7 cellular contexts compared by ENCODE assay signal in genomic region chr16:29804455-29805231, GRCh38. TPM values are rescaled to one million over a fixed set of nuclear protein-coding genes. Genes with fewer than 3 reads are reported as not detected.
DNase-seq lines count a peak whose midpoint lies in the region; ATAC-seq and TF ChIP-seq lines count a peak whose summit lies in the region.

No MANE protein-coding gene starts in this region.

- H3K27ac ChIP-seq in VCaP: peak overlapping the region; percentile 92
- peak overlapping the region; percentile 81 for H3K27ac ChIP-seq in foreskin keratinocyte

- TF ChIP-seq CTCF in LNCaP clone FGC (IDR thresholded peaks at IDR 0.05; ENCODE audit: control insufficient read depth, extremely low read depth, insufficient read depth) (no peak), VCaP (conservative IDR thresholded peaks at IDR 0.05) (no peak), foreskin keratinocyte (conservative IDR thresholded peaks at IDR 0.05) (no peak), progenitor cell of endocrine pancreas (IDR thresholded peaks at IDR 0.05; ENCODE audit: unreplicated experiment) (no peak)

- H3K27ac Mint-ChIP-seq in progenitor cell of endocrine pancreas: peak overlapping the region; percentile 99

- H3K4me1 ChIP-seq in foreskin keratinocyte: peaks cover 7% of the 10 kb centered on the region

- peak; percentile 46 for DNase-seq in EH (ENCODE audit: low read depth)
- DNase-seq in LNCaP clone FGC (ENCODE audit: low read depth): peak; percentile 59
- no peak for DNase-seq in foreskin keratinocyte
- no peak for DNase-seq in progenitor cell of endocrine pancreas (ENCODE audit: low spot score, unreplicated experiment)
- DNase-seq in hepatic stellate cell (ENCODE audit: low spot score): no peak

- H3K4me3 ChIP-seq in LNCaP clone FGC (ENCODE audit: low read depth, low read length): peak overlapping the region; percentile 87

- H3K4me3 Mint-ChIP-seq in progenitor cell of endocrine pancreas (ENCODE audit: low read depth): peak overlapping the region; percentile 95

- peaks cover 8% of the 10 kb centered on the region for H3K36me3 Mint-ChIP-seq in progenitor cell of endocrine pancreas (ENCODE audit: insufficient read depth)

- H3K9me3 Mint-ChIP-seq in progenitor cell of endocrine pancreas (ENCODE audit: low read depth): no peaks in the 10 kb centered on the region

- peaks cover 15% of the 10 kb centered on the region for H3K4me1 Mint-ChIP-seq in progenitor cell of endocrine pancreas (ENCODE audit: low read depth)

- no peaks in the 10 kb centered on the region for H3K27me3 ChIP-seq in foreskin keratinocyte

- ATAC-seq in foreskin keratinocyte (no peak), GM18502 (IDR thresholded peaks at IDR 0.05; ENCODE audit: poor library complexity, unreplicated experiment) (no peak)

- no peaks in the 10 kb centered on the region for H3K27me3 Mint-ChIP-seq in progenitor cell of endocrine pancreas

RNA-seq across cellular contexts. Expression of gene MAZ, which starts 1.7 kb away (rescaled TPM):
- total RNA-seq in foreskin keratinocyte (171 and 172 TPM in 2 replicates), progenitor cell of endocrine pancreas (345 and 347 TPM in 2 replicates)
- polyA plus RNA-seq in foreskin keratinocyte: 154 and 167 TPM in 2 replicates

RNA-seq across cellular contexts. Expression of gene PRRT2, which starts 7.3 kb away (rescaled TPM):
- total RNA-seq in foreskin keratinocyte: 0.11 and 0.51 TPM in 2 replicates
- 0.06 and 0.24 TPM in 2 replicates for polyA plus RNA-seq in foreskin keratinocyte
- 1.4 and 2.4 TPM in 2 replicates for total RNA-seq in progenitor cell of endocrine pancreas

RNA-seq across cellular contexts. Expression of gene PAGR1, which starts 11.3 kb away (rescaled TPM):
- total RNA-seq in foreskin keratinocyte: 41.9 and 50.4 TPM in 2 replicates
- polyA plus RNA-seq in foreskin keratinocyte: 51.7 and 54.6 TPM in 2 replicates
- total RNA-seq in progenitor cell of endocrine pancreas: 26.4 and 29.9 TPM in 2 replicates

RNA-seq across cellular contexts. Expression of gene KIF22, which starts 14.1 kb away (rescaled TPM):
- total RNA-seq in foreskin keratinocyte (71.9 and 89.9 TPM in 2 replicates), progenitor cell of endocrine pancreas (78.4 and 79.8 TPM in 2 replicates)
- polyA plus RNA-seq in foreskin keratinocyte: 77.1 and 90.6 TPM in 2 replicates

RNA-seq across cellular contexts. Expression of gene MVP, which starts 15.6 kb away (rescaled TPM):
- 132 and 138 TPM in 2 replicates for total RNA-seq in foreskin keratinocyte
- 111 and 123 TPM in 2 replicates for polyA plus RNA-seq in foreskin keratinocyte
- total RNA-seq in progenitor cell of endocrine pancreas: 6.5 and 9.0 TPM in 2 replicates

Comparison
In these comparisons a context has a peak if more than half of its experiments do, and no peak if none do; other contexts are left out.
1. DNase-seq: peak in EH (single experiment) and LNCaP clone FGC (single experiment); none in foreskin keratinocyte (0 of 2), progenitor cell of endocrine pancreas (single experiment) and hepatic stellate cell (single experiment).